Comparison of ENCODE assay signal across 26 cellular contexts in the genomic region with DNA sequence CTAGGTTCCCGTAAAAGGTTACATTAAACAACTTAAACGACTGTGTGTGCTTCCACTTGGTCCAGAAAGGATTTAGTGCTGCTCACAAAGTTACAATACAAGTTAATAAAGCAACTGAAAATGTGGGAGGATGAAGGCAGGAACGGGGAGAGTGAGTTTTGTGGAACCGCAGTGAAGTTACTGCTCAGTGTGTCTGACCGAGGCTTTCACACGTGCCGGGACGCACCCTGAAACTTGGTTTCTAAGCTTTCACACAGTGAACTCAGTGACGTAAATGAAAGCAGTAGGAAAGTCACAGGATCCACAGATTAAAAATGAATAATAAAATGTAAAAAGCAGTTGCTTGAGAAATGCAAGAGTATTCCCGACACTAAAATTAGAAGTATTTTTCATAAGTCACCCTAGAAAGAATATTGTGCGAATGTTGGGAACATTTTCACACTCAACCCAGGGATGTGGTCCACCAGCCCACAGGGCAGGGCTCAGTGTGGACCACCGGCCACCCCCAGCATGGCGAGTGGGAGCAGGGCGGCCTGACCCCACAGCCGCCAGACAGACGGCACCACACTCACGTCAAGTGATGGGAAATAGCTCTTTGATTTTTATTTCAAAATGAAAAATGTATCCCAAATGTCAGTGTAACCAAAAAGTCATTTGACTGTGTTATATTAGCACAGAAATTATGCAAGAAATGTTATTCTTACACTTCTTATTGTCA.
"Had no signal": no experiment of that assay in that cellular context is flagged by ENCODE, and none has a peak within 500 bp of the region (broad histone marks: within the 10 kb centered on the region; RNA-seq: fewer than 3 reads in every experiment).

No MANE protein-coding gene starts in this region.

- H3K27ac ChIP-seq: esophagus muscularis mucosa, right atrium auricular region, stomach, thyroid gland, VCaP had no signal

- H3K4me1 ChIP-seq: esophagus muscularis mucosa, right atrium auricular region, stomach, thyroid gland had no signal

- H3K4me1 Mint-ChIP-seq: activated CD4-positive, alpha-beta memory T cell treated with anti-CD3 and anti-CD28 coated beads, Interleukin-2, amount 10 ng/mL, durations not matched to agents 7 days and 5 days; activated CD4-positive, alpha-beta T cell treated with anti-CD3 and anti-CD28 coated beads, Interleukin-2, amount 10 ng/mL, durations not matched to agents 7 days and 5 days; activated T-helper 17 cell treated with anti-CD3 and anti-CD28 coated beads, Interleukin-2, amount 50 U/mL, for 72 hours; naive B cell; stimulated activated naive B cell treated with anti-CD40 and anti-IgM and Interleukin-4, amounts not matched to agents 10 μg/mL and 1 μg/mL and 100 μg/mL, for 72 hours had no signal

- H3K27ac Mint-ChIP-seq: activated CD4-positive, alpha-beta memory T cell treated with anti-CD3 and anti-CD28 coated beads, Interleukin-2, amount 10 ng/mL, durations not matched to agents 7 days and 5 days; activated CD4-positive, alpha-beta T cell treated with anti-CD3 and anti-CD28 coated beads, Interleukin-2, amount 10 ng/mL, durations not matched to agents 7 days and 5 days; activated T-cell treated with anti-CD3 and anti-CD28 coated beads, Interleukin-2, amount 50 U/mL, for 24 hours; activated T-helper 17 cell treated with anti-CD3 and anti-CD28 coated beads, Interleukin-2, amount 50 U/mL, for 72 hours; endodermal cell; mesothelial cell of epicardium; naive B cell; stimulated activated naive B cell treated with anti-CD40 and anti-IgM and Interleukin-4, amounts not matched to agents 10 μg/mL and 1 μg/mL and 100 μg/mL, for 72 hours; T-helper 1 cell treated with Interleukin-12 subunit alpha and Interleukin-12 subunit beta and Interleukin-4 antibody, amounts not matched to agents 30 μg/mL and 1 μg/mL, for 36 hours had no signal

- H3K27me3 ChIP-seq: esophagus muscularis mucosa, right atrium auricular region, stomach, thyroid gland had no signal

- H3K9me3 ChIP-seq: right atrium auricular region, stomach, thyroid gland had no signal

- H3K9me3 Mint-ChIP-seq: activated CD4-positive, alpha-beta memory T cell treated with anti-CD3 and anti-CD28 coated beads, Interleukin-2, amount 10 ng/mL, durations not matched to agents 7 days and 5 days; activated CD4-positive, alpha-beta T cell treated with anti-CD3 and anti-CD28 coated beads, Interleukin-2, amount 10 ng/mL, durations not matched to agents 7 days and 5 days; activated T-cell treated with anti-CD3 and anti-CD28 coated beads, Interleukin-2, amount 50 U/mL, for 24 hours; activated T-helper 17 cell treated with anti-CD3 and anti-CD28 coated beads, Interleukin-2, amount 50 U/mL, for 72 hours; endodermal cell; neural crest cell; stimulated activated naive B cell treated with anti-CD40 and anti-IgM and Interleukin-4, amounts not matched to agents 10 μg/mL and 1 μg/mL and 100 μg/mL, for 72 hours; T-helper 1 cell treated with Interleukin-12 subunit alpha and Interleukin-12 subunit beta and Interleukin-4 antibody, amounts not matched to agents 30 μg/mL and 1 μg/mL, for 36 hours had no signal

- H3K4me3 ChIP-seq: esophagus muscularis mucosa, right atrium auricular region, stomach, thyroid gland had no signal

- H3K36me3 Mint-ChIP-seq: mesothelial cell of epicardium; naive B cell; stimulated activated naive B cell treated with anti-CD40 and anti-IgM and Interleukin-4, amounts not matched to agents 10 μg/mL and 1 μg/mL and 100 μg/mL, for 72 hours had no signal

- H3K27me3 Mint-ChIP-seq: activated T-cell treated with anti-CD3 and anti-CD28 coated beads, Interleukin-2, amount 50 U/mL, for 24 hours; activated T-helper 17 cell treated with anti-CD3 and anti-CD28 coated beads, Interleukin-2, amount 50 U/mL, for 72 hours had no signal

- H3K36me3 ChIP-seq: esophagus muscularis mucosa, right atrium auricular region, stomach, thyroid gland had no signal

- DNase-seq: activated CD4-positive, alpha-beta memory T cell treated with anti-CD3 and anti-CD28 coated beads, Interleukin-2, amount 10 ng/mL, durations not matched to agents 7 days and 5 days; activated CD4-positive, alpha-beta T cell treated with anti-CD3 and anti-CD28 coated beads, Interleukin-2, amount 10 ng/mL, durations not matched to agents 7 days and 5 days; activated CD8-positive, alpha-beta memory T cell treated with anti-CD3 and anti-CD28 coated beads, Interleukin-2, amount 50 U/mL, for 48 hours; activated gamma-delta T cell treated with Interleukin-2 at 50 U/mL for 16 hours; activated naive CD4-positive, alpha-beta T cell treated with anti-CD3 and anti-CD28 coated beads, Interleukin-2, amount 50 U/mL, for 16 hours; activated T-cell treated with anti-CD3 and anti-CD28 coated beads, Interleukin-2, amount 50 U/mL, for 24 hours; amygdala; endodermal cell; left cardiac atrium; left ventricle myocardium superior; naive B cell; occipital lobe; stimulated activated CD4-positive, alpha-beta T cell treated with anti-CD3 and anti-CD28 coated beads, Interleukin-15, amount 100 ng/mL, for 24 hours; stimulated activated CD4-positive, alpha-beta T cell treated with anti-CD3 and anti-CD28 coated beads, Interleukin-2, amount 100 ng/mL, for 24 hours; stimulated activated naive B cell treated with anti-CD40 and anti-IgM and Interleukin-4, amounts not matched to agents 10 μg/mL and 1 μg/mL and 100 μg/mL, for 72 hours; stomach; T-helper 9 cell; thyroid gland had no signal

- H3K4me3 Mint-ChIP-seq: activated CD4-positive, alpha-beta memory T cell treated with anti-CD3 and anti-CD28 coated beads, Interleukin-2, amount 10 ng/mL, durations not matched to agents 7 days and 5 days; activated CD4-positive, alpha-beta T cell treated with anti-CD3 and anti-CD28 coated beads, Interleukin-2, amount 10 ng/mL, durations not matched to agents 7 days and 5 days; activated T-cell treated with anti-CD3 and anti-CD28 coated beads, Interleukin-2, amount 50 U/mL, for 24 hours; activated T-helper 17 cell treated with anti-CD3 and anti-CD28 coated beads, Interleukin-2, amount 50 U/mL, for 72 hours; endodermal cell; mesothelial cell of epicardium; naive B cell; neural crest cell; stimulated activated naive B cell treated with anti-CD40 and anti-IgM and Interleukin-4, amounts not matched to agents 10 μg/mL and 1 μg/mL and 100 μg/mL, for 72 hours; T-helper 1 cell treated with Interleukin-12 subunit alpha and Interleukin-12 subunit beta and Interleukin-4 antibody, amounts not matched to agents 30 μg/mL and 1 μg/mL, for 36 hours had no signal

- ATAC-seq: activated CD4-positive, CD25-positive, alpha-beta regulatory T cell treated with anti-CD3 and anti-CD28 coated beads, Interleukin-2, amount 50 U/mL, for 24 hours; activated T-helper 17 cell treated with anti-CD3 and anti-CD28 coated beads, Interleukin-2, amount 50 U/mL, for 72 hours; left cardiac atrium; left ventricle myocardium superior; stimulated activated naive B cell treated with anti-CD40 and anti-IgM and Interleukin-4, amounts not matched to agents 10 μg/mL and 1 μg/mL and 100 μg/mL, for 72 hours had no signal
